8 cellular contexts compared by ENCODE assay signal in genomic region chr20:5528719-5529256, GRCh38.
DNase-seq lines count a peak whose midpoint lies in the region; ATAC-seq, FAIRE-seq and TF ChIP-seq lines count a peak whose summit lies in the region.

No MANE protein-coding gene starts in this region.

- H4K20me1 ChIP-seq in hepatocyte (ENCODE audit: insufficient read depth, poor library complexity, severe bottlenecking): no peaks in the 10 kb centered on the region

- H3K4me3 Mint-ChIP-seq in T-helper 17 cell: peak overlapping the region; percentile 85

- peak; percentile 65 to 77 (median 76) for TF ChIP-seq CTCF in ascending aorta (IDR thresholded peaks at IDR 0.05)
- peak; percentile 78 for TF ChIP-seq CTCF in hepatocyte (IDR thresholded peaks at IDR 0.05; ENCODE audit: poor library complexity)

- DNase-seq in GM12891 (ENCODE audit: insufficient read length, low spot score) (peak; percentile 32), NCI-H187 treated with DMSO at 0.1 percent for 48 hours (lab: John Stamatoyannopoulos, UW) (peak; percentile 83), T-helper 17 cell (peak; percentile 35 to 57 (median 49)), ascending aorta (ENCODE audit: low spot score in 2 of 2) (peak in 1 of 2 donors; percentile 85), hepatocyte (ENCODE audit: low spot score) (peak; percentile 89), small intestine (peak; percentile 91), mesenteric fat pad (ENCODE audit: low spot score) (no peak)

- H3K9me3 ChIP-seq in T-helper 17 cell (ENCODE audit: control insufficient read depth, low read length, poor library complexity, severe bottlenecking) (no peaks in the 10 kb centered on the region), ascending aorta (no peaks in the 10 kb centered on the region), hepatocyte (ENCODE audit: low read depth) (no peaks in the 10 kb centered on the region), small intestine (ENCODE audit: control insufficient read depth, low read depth) (no peaks in the 10 kb centered on the region)

- TF ChIP-seq POLR2A in GM12891 (IDR thresholded peaks at IDR 0.05; ENCODE audit: low read depth, low read length): no peak

- H3K27ac ChIP-seq in ascending aorta (no peak overlapping the region), hepatocyte (no peak overlapping the region), small intestine (ENCODE audit: low read depth in 1 of 2, low read length in 1 of 2) (no peak overlapping the region)

- intact Hi-C loops in ascending aorta (cut with DNase I): loop anchor here (1.0 to 10.0 kb wide), 3 partner anchors 260 to 548 kb away; partner anchors contain the start of genes MCM8 and TRMT6

- H3K4me2 ChIP-seq in hepatocyte: peak overlapping the region; percentile 63

- WGBS in hepatocyte (ENCODE audit: low lambda C conversion rate, missing lambda C conversion rate): 24% methylated on average over 7 of the region's 7 CpGs
- WGBS in small intestine, 3 donors: 14 to 23% (median 16%) methylated on average over 7 of the region's 7 CpGs

- H3K36me3 ChIP-seq in ascending aorta (no peaks in the 10 kb centered on the region), hepatocyte (replicated peaks; ENCODE audit: insufficient read depth, low read depth) (no peaks in the 10 kb centered on the region), small intestine (ENCODE audit: control insufficient read depth in 2 of 2, insufficient read depth in 2 of 2, low read length in 2 of 2) (no peaks in the 10 kb centered on the region)

- H3K27me3 Mint-ChIP-seq in T-helper 17 cell: no peaks in the 10 kb centered on the region

- H3K4me1 Mint-ChIP-seq in T-helper 17 cell: peaks cover 17% of the 10 kb centered on the region

- H3K4me3 ChIP-seq in ascending aorta (no peak overlapping the region), hepatocyte (no peak overlapping the region), small intestine (ENCODE audit: low read depth in 1 of 2, low read length in 2 of 2) (no peak overlapping the region)

- no peak overlapping the region for H2AFZ ChIP-seq in hepatocyte

- no peaks in the 10 kb centered on the region for H3K79me2 ChIP-seq in hepatocyte

- H3K27me3 ChIP-seq in ascending aorta (no peaks in the 10 kb centered on the region), hepatocyte (no peaks in the 10 kb centered on the region), small intestine (ENCODE audit: control insufficient read depth in 2 of 2, insufficient read depth in 2 of 2, low read length in 2 of 2) (no peaks in the 10 kb centered on the region)

- H3K4me1 ChIP-seq in ascending aorta: no peaks in the 10 kb centered on the region
- no peaks in the 10 kb centered on the region for H3K4me1 ChIP-seq in hepatocyte (ENCODE audit: insufficient read depth)
- no peaks in the 10 kb centered on the region for H3K4me1 ChIP-seq in small intestine (ENCODE audit: control insufficient read depth in 2 of 2, insufficient read depth in 1 of 2, low read depth in 1 of 2, low read length in 1 of 2)

- FAIRE-seq in GM12891 (lab: Jason Lieb, UNC): peak; percentile 92
- FAIRE-seq in small intestine (lab: Jason Lieb, UNC): no peak

- H3K9me2 ChIP-seq in hepatocyte (replicated peaks; ENCODE audit: insufficient read depth): no peaks in the 10 kb centered on the region

- ATAC-seq in HG02884 (IDR thresholded peaks at IDR 0.05; ENCODE audit: unreplicated experiment) (peak; percentile 73), T-helper 17 cell (peak; percentile 80)

- peaks cover under 1% of the 10 kb centered on the region for H3K36me3 Mint-ChIP-seq in T-helper 17 cell (ENCODE audit: low read depth)

- peak overlapping the region; percentile 88 for H3K27ac Mint-ChIP-seq in T-helper 17 cell

TF ChIP-seq in GM12891, 5 proteins besides CTCF, POLR2A, EP300 and RAD21:
- TF ChIP-seq SPI1 (IDR thresholded peaks at IDR 0.05; ENCODE audit: low read depth, low read length) (no peak), PAX5 (IDR thresholded peaks at IDR 0.05; ENCODE audit: insufficient read depth, low read length, severe bottlenecking) (no peak), POLR2AphosphoS5 (IDR thresholded peaks at IDR 0.05; ENCODE audit: low read depth, low read length) (no peak), TAF1 (IDR thresholded peaks at IDR 0.05; ENCODE audit: low read depth, low read length) (no peak), POU2F2 (IDR thresholded peaks at IDR 0.05; ENCODE audit: low read depth, low read length) (no peak)
